32 cellular contexts compared by ENCODE assay signal in genomic region chr1:3768811-3769390, GRCh38. TPM values are rescaled to one million over a fixed set of nuclear protein-coding genes. Genes with fewer than 3 reads are reported as not detected.
"Had no signal": no experiment of that assay in that cellular context is flagged by ENCODE, and none has a peak within 500 bp of the region (broad histone marks: within the 10 kb centered on the region; RNA-seq: fewer than 3 reads in every experiment).

No MANE protein-coding gene starts in this region.

- FAIRE-seq: endothelial cell of umbilical vein, islet of Langerhans had no signal

- H3K9me3 ChIP-seq: colonic mucosa, esophagus muscularis mucosa, gastroesophageal sphincter, heart left ventricle, lower lobe of right lung, prostate gland, right atrium auricular region, spleen, suprapubic skin, transverse colon, upper lobe of right lung, uterus had no signal

- ATAC-seq: foreskin keratinocyte; gastroesophageal sphincter; heart left ventricle; left ventricle myocardium superior; lower lobe of right lung; naive thymus-derived CD8-positive, alpha-beta T cell; stimulated activated naive CD8-positive, alpha-beta T cell treated with anti-CD3 and anti-CD28 coated beads, Interleukin-15, amount 100 ng/mL, for 72 hours; upper lobe of right lung had no signal

- H3K36me3 ChIP-seq: colonic mucosa, esophagus muscularis mucosa, gastroesophageal sphincter, heart left ventricle, lower lobe of right lung, prostate gland, right atrium auricular region, spleen, suprapubic skin, transverse colon, upper lobe of right lung, uterus had no signal

- H3K4me1 ChIP-seq: colonic mucosa, foreskin keratinocyte, prostate gland had no signal

- H3K27me3 ChIP-seq: colonic mucosa, right atrium auricular region, upper lobe of right lung, uterus had no signal

- H3K4me3 ChIP-seq: colonic mucosa, esophagus muscularis mucosa, gastroesophageal sphincter, heart left ventricle, lower lobe of right lung, prostate gland, right atrium auricular region, skin epidermis, spleen, suprapubic skin, transverse colon, upper lobe of right lung, uterus had no signal

- DNase-seq: colonic mucosa; effector CD8-positive, alpha-beta T cell; foreskin keratinocyte; hippocampal formation; kidney glomerular epithelial cell; left ventricle myocardium superior; lower lobe of right lung; spleen; stimulated activated CD4-positive, alpha-beta T cell treated with anti-CD3 and anti-CD28 coated beads, Interleukin-4, amount 100 ng/mL, for 1 hour; stimulated activated CD8-positive, alpha-beta memory T cell treated with anti-CD3 and anti-CD28 coated beads, Interleukin-4, amount 100 ng/mL, for 48 hours; stimulated activated naive CD4-positive, alpha-beta T cell; stimulated activated naive CD8-positive, alpha-beta T cell treated with anti-CD3 and anti-CD28 coated beads, Interleukin-15, amount 100 ng/mL, for 72 hours; transverse colon; upper lobe of right lung; uterus had no signal

- H3K27ac ChIP-seq: colonic mucosa, esophagus muscularis mucosa, foreskin keratinocyte, gastroesophageal sphincter, heart left ventricle, lower lobe of right lung, prostate gland, right atrium auricular region, skin epidermis, spleen, suprapubic skin, transverse colon, upper lobe of right lung, uterus had no signal

RNA-seq across cellular contexts. Expression of gene SMIM1, which starts 3.6 kb away (rescaled TPM):
- total RNA-seq: myocyte, transverse colon had no signal
- polyA plus RNA-seq: fibroblast of lung had no signal

RNA-seq across cellular contexts. Expression of gene CCDC27, which starts 16.7 kb away (rescaled TPM):
- total RNA-seq: chondrocyte; colonic mucosa; endothelial cell of umbilical vein; epithelial cell of proximal tubule; esophagus muscularis mucosa; fibroblast of lung; foreskin keratinocyte; gastroesophageal sphincter; heart left ventricle; left ventricle myocardium superior; lower lobe of right lung; mesenteric fat pad; myocyte; naive thymus-derived CD8-positive, alpha-beta T cell; neural crest cell; osteocyte; right atrium auricular region; spleen; suprapubic skin; transverse colon; upper lobe of right lung; uterus had no signal
- polyA plus RNA-seq: endothelial cell of umbilical vein; fibroblast of lung; foreskin keratinocyte; heart left ventricle; naive thymus-derived CD8-positive, alpha-beta T cell; spleen had no signal
